ENCODE assay signal across 2 cellular contexts in the genomic region with DNA sequence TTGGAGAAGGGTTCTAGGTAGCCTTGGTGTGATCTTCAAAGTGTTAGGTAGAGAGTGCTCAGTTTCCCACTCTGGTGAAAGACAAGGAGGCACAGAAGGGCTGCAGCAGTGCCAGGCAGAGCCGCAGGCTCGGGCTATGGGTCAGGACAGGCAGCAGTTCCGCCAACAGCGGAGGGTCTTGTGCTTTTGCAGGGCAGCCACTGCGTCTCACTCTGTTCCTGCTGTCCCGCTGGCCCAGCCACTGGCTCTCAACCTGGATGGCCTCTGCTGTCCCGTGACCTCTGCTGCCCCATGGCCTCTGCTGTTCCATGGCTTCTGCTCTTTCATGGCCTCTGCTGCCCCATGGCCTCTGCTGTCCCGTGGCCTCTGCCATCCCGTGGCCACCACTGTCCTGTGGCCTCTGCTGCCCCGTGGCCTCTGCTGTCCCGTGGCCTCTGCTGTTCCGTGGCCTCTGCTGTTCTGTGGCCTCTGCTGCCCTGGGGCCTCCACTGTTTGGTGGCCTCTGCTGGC.
TF ChIP-seq lines count a peak whose summit lies in the region.

No MANE protein-coding gene starts in this region.

TF ChIP-seq in A549, 52 proteins besides CTCF, POLR2A, EP300 and RAD21:
- TF ChIP-seq CBX2 (IDR thresholded peaks at IDR 0.05; ENCODE audit: borderline replicate concordance, low read depth) (no peak), ATOH8 (CRISPR knock-in tag; IDR thresholded peaks at IDR 0.05; ENCODE audit: low read depth) (no peak), EHF (CRISPR knock-in tag; IDR thresholded peaks at IDR 0.05) (no peak), POLR2AphosphoS2 (conservative IDR thresholded peaks at IDR 0.05; ENCODE audit: low read length) (no peak), CHD4 (IDR thresholded peaks at IDR 0.05; ENCODE audit: borderline replicate concordance) (no peak), BHLHE40 (IDR thresholded peaks at IDR 0.05; ENCODE audit: low read depth, low read length) (no peak), ESRRA (IDR thresholded peaks at IDR 0.05; ENCODE audit: borderline replicate concordance, low read length) (no peak), PHF8 (IDR thresholded peaks at IDR 0.05; ENCODE audit: borderline replicate concordance, low read depth) (no peak), JUN (IDR thresholded peaks at IDR 0.05) (no peak), TP53 (CRISPR knock-in tag; IDR thresholded peaks at IDR 0.05) (no peak), TFCP2L1 (CRISPR knock-in tag; IDR thresholded peaks at IDR 0.05) (no peak), RCOR1 (IDR thresholded peaks at IDR 0.05; ENCODE audit: low read depth, low read length) (no peak), MAFK (IDR thresholded peaks at IDR 0.05; ENCODE audit: partially characterized antibody) (no peak), HEYL (CRISPR knock-in tag; IDR thresholded peaks at IDR 0.05) (no peak)
- TF ChIP-seq, protein P1, sequence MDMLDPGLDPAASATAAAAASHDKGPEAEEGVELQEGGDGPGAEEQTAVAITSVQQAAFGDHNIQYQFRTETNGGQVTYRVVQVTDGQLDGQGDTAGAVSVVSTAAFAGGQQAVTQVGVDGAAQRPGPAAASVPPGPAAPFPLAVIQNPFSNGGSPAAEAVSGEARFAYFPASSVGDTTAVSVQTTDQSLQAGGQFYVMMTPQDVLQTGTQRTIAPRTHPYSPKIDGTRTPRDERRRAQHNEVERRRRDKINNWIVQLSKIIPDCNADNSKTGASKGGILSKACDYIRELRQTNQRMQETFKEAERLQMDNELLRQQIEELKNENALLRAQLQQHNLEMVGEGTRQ (IDR thresholded peaks at IDR 0.05): no peak
- TF ChIP-seq, protein P2, sequence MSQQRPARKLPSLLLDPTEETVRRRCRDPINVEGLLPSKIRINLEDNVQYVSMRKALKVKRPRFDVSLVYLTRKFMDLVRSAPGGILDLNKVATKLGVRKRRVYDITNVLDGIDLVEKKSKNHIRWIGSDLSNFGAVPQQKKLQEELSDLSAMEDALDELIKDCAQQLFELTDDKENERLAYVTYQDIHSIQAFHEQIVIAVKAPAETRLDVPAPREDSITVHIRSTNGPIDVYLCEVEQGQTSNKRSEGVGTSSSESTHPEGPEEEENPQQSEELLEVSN (IDR thresholded peaks at IDR 0.05; ENCODE audit: borderline replicate concordance, low read depth): no peak
- TF ChIP-seq, protein P3, sequence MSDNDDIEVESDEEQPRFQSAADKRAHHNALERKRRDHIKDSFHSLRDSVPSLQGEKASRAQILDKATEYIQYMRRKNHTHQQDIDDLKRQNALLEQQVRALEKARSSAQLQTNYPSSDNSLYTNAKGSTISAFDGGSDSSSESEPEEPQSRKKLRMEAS (IDR thresholded peaks at IDR 0.05): no peak

TF ChIP-seq in K562, 482 proteins besides CTCF, POLR2A, EP300 and RAD21:
- no peak for TF ChIP-seq TCF7L2 (IDR thresholded peaks at IDR 0.05; ENCODE audit: low read depth, low read length)
- TF ChIP-seq, protein P4, sequence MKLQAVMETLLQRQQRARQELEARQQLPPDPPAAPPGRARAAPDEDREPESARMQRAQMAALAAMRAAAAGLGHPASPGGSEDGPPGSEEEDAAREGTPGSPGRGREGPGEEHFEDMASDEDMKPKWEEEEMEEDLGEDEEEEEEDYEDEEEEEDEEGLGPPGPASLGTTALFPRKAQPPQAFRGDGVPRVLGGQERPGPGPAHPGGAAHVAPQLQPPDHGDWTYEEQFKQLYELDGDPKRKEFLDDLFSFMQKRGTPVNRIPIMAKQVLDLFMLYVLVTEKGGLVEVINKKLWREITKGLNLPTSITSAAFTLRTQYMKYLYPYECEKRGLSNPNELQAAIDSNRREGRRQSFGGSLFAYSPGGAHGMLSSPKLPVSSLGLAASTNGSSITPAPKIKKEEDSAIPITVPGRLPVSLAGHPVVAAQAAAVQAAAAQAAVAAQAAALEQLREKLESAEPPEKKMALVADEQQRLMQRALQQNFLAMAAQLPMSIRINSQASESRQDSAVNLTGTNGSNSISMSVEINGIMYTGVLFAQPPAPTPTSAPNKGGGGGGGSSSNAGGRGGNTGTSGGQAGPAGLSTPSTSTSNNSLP (IDR thresholded peaks at IDR 0.05; ENCODE audit: borderline replicate concordance, low read depth, low read length): no peak
- no peak for TF ChIP-seq PRDM10 (IDR thresholded peaks at IDR 0.05; ENCODE audit: partially characterized antibody)
- TF ChIP-seq ZNF282 (CRISPR knock-in tag; IDR thresholded peaks at IDR 0.05): no peak
- no peak for TF ChIP-seq TAF9B (IDR thresholded peaks at IDR 0.05; ENCODE audit: partially characterized antibody)
- TF ChIP-seq, protein P5, sequence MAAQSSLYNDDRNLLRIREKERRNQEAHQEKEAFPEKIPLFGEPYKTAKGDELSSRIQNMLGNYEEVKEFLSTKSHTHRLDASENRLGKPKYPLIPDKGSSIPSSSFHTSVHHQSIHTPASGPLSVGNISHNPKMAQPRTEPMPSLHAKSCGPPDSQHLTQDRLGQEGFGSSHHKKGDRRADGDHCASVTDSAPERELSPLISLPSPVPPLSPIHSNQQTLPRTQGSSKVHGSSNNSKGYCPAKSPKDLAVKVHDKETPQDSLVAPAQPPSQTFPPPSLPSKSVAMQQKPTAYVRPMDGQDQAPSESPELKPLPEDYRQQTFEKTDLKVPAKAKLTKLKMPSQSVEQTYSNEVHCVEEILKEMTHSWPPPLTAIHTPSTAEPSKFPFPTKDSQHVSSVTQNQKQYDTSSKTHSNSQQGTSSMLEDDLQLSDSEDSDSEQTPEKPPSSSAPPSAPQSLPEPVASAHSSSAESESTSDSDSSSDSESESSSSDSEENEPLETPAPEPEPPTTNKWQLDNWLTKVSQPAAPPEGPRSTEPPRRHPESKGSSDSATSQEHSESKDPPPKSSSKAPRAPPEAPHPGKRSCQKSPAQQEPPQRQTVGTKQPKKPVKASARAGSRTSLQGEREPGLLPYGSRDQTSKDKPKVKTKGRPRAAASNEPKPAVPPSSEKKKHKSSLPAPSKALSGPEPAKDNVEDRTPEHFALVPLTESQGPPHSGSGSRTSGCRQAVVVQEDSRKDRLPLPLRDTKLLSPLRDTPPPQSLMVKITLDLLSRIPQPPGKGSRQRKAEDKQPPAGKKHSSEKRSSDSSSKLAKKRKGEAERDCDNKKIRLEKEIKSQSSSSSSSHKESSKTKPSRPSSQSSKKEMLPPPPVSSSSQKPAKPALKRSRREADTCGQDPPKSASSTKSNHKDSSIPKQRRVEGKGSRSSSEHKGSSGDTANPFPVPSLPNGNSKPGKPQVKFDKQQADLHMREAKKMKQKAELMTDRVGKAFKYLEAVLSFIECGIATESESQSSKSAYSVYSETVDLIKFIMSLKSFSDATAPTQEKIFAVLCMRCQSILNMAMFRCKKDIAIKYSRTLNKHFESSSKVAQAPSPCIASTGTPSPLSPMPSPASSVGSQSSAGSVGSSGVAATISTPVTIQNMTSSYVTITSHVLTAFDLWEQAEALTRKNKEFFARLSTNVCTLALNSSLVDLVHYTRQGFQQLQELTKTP (IDR thresholded peaks at IDR 0.05; ENCODE audit: low read depth in 1 of 2, partially characterized antibody in 2 of 2): no peak
- no peak for TF ChIP-seq MCM7 (IDR thresholded peaks at IDR 0.05)
- TF ChIP-seq NFE2 (IDR thresholded peaks at IDR 0.05; ENCODE audit: low read depth): no peak
- TF ChIP-seq, protein P6, sequence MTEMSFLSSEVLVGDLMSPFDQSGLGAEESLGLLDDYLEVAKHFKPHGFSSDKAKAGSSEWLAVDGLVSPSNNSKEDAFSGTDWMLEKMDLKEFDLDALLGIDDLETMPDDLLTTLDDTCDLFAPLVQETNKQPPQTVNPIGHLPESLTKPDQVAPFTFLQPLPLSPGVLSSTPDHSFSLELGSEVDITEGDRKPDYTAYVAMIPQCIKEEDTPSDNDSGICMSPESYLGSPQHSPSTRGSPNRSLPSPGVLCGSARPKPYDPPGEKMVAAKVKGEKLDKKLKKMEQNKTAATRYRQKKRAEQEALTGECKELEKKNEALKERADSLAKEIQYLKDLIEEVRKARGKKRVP (CRISPR knock-in tag; IDR thresholded peaks at IDR 0.05): no peak
- TF ChIP-seq SLC30A9 (CRISPR knock-in tag; IDR thresholded peaks at IDR 0.05): no peak
- no peak for TF ChIP-seq NBN (IDR thresholded peaks at IDR 0.05; ENCODE audit: low read depth)
- TF ChIP-seq MTA1 (IDR thresholded peaks at IDR 0.05; ENCODE audit: borderline replicate concordance): no peak
